20 cellular contexts compared by ENCODE assay signal in the genomic region with DNA sequence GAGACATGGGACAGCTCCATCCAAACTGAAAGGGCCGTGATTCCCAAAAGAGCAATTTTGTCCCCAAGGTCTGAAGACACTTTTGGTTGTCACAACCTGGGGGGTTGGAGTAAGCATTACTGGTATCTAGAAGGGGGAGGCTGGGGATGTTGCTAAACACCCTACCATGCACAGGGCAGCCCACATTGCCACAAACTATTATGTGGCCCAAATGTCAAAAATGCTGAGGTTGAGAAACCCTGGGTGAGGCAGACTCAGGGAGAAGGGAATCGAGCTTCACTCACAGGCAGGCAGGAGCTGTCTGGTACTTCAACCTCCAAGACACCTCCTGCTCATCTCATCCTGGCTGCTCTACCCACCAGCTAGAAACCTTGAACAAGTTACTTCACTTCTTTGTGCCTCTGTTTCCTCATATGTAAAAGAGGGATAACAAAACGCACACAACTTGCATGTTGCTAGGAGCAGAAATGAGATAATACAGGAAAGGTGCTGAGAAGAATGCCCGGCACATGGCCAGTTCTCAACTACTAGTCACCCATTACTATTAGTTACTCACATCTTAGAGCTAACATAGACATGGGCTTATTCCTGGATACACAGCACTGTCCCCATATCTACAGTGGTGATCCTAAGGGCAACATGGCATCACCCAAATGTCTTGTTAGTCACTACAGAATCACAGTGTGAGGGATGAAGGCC. TPM values are rescaled to one million over a fixed set of nuclear protein-coding genes. Genes with fewer than 3 reads are reported as not detected.
"Had no signal": no experiment of that assay in that cellular context is flagged by ENCODE, and none has a peak within 500 bp of the region (broad histone marks: within the 10 kb centered on the region; RNA-seq: fewer than 3 reads in every experiment).

No MANE protein-coding gene starts in this region.

- FAIRE-seq: colon, keratinocyte had no signal

- H3K27me3 Mint-ChIP-seq: activated naive CD8-positive, alpha-beta T cell treated with anti-CD3 and anti-CD28 coated beads, Interleukin-2, amount 50 U/mL, for 24 hours; naive B cell; T-cell had no signal

- ATAC-seq: activated CD4-positive, CD25-positive, alpha-beta regulatory T cell treated with anti-CD3 and anti-CD28 coated beads, Interleukin-2, amount 50 U/mL, for 24 hours; activated naive CD8-positive, alpha-beta T cell treated with anti-CD3 and anti-CD28 coated beads, Interleukin-2, amount 50 U/mL, for 24 hours; left lobe of liver; stimulated activated naive CD8-positive, alpha-beta T cell treated with anti-CD3 and anti-CD28 coated beads, Interleukin-15, Interleukin-2, amounts not matched to agents 100 U/mL and 50 U/mL, for 24 hours; T-cell had no signal

- H3K9me3 Mint-ChIP-seq: activated naive CD8-positive, alpha-beta T cell treated with anti-CD3 and anti-CD28 coated beads, Interleukin-2, amount 50 U/mL, for 24 hours; activated T-helper 1 cell treated with anti-CD3 and anti-CD28 coated beads, Interleukin-12 subunit alpha, Interleukin-12 subunit beta, Interleukin-2, Interleukin-4 antibody, amounts not matched to agents 30 ng/mL and 10 ng/mL and 1 ng/mL, durations not matched to agents 14 hours and 24 hours and 36 hours; naive B cell; T-cell had no signal

- H3K4me3 ChIP-seq: esophagus squamous epithelium, skin epidermis, transverse colon had no signal

- DNase-seq: activated naive CD4-positive, alpha-beta T cell; activated naive CD8-positive, alpha-beta T cell treated with anti-CD3 and anti-CD28 coated beads, Interleukin-2, amount 50 U/mL, for 24 hours; aorta; esophagus squamous epithelium; hippocampal formation; naive B cell; stimulated activated CD4-positive, alpha-beta T cell treated with anti-CD3 and anti-CD28 coated beads, Interleukin-15, amount 100 ng/mL, for 24 hours; stimulated activated CD4-positive, alpha-beta T cell treated with anti-CD3 and anti-CD28 coated beads, Interleukin-4, amount 100 ng/mL, for 1 hour; stimulated activated naive CD8-positive, alpha-beta T cell treated with anti-CD3 and anti-CD28 coated beads, Interleukin-15, Interleukin-2, amounts not matched to agents 100 U/mL and 50 U/mL, for 24 hours; T-cell; T-helper 9 cell; transverse colon had no signal

- H3K27ac ChIP-seq: esophagus squamous epithelium, skin epidermis, transverse colon had no signal

- H3K9me3 ChIP-seq: esophagus squamous epithelium, transverse colon had no signal

- H3K4me3 Mint-ChIP-seq: activated naive CD8-positive, alpha-beta T cell treated with anti-CD3 and anti-CD28 coated beads, Interleukin-2, amount 50 U/mL, for 24 hours; activated T-helper 1 cell treated with anti-CD3 and anti-CD28 coated beads, Interleukin-12 subunit alpha, Interleukin-12 subunit beta, Interleukin-2, Interleukin-4 antibody, amounts not matched to agents 30 ng/mL and 10 ng/mL and 1 ng/mL, durations not matched to agents 14 hours and 24 hours and 36 hours; naive B cell; T-cell had no signal

- H3K27me3 ChIP-seq: esophagus squamous epithelium, transverse colon had no signal

- H3K27ac Mint-ChIP-seq: activated naive CD8-positive, alpha-beta T cell treated with anti-CD3 and anti-CD28 coated beads, Interleukin-2, amount 50 U/mL, for 24 hours; activated T-helper 1 cell treated with anti-CD3 and anti-CD28 coated beads, Interleukin-12 subunit alpha, Interleukin-12 subunit beta, Interleukin-2, Interleukin-4 antibody, amounts not matched to agents 30 ng/mL and 10 ng/mL and 1 ng/mL, durations not matched to agents 14 hours and 24 hours and 36 hours; T-cell had no signal

RNA-seq across cellular contexts. Expression of a gene that starts 8.8 kb away (rescaled TPM):
- total RNA-seq: activated CD8-positive, alpha-beta memory T cell treated with anti-CD3 and anti-CD28 coated beads for 36 hours; activated T-helper 1 cell treated with anti-CD3 and anti-CD28 coated beads, Interleukin-12 subunit alpha, Interleukin-12 subunit beta, Interleukin-2, Interleukin-4 antibody, amounts not matched to agents 30 ng/mL and 10 ng/mL and 1 ng/mL, durations not matched to agents 14 hours and 24 hours and 36 hours; mononuclear cell; transverse colon had no signal
- polyA plus RNA-seq: keratinocyte had no signal
